23 cellular contexts compared by ENCODE assay signal in genomic region chr16:8522757-8523156, GRCh38.
"Had no signal": no experiment of that assay in that cellular context is flagged by ENCODE, and none has a peak within 500 bp of the region (broad histone marks: within the 10 kb centered on the region; RNA-seq: fewer than 3 reads in every experiment).

No MANE protein-coding gene starts in this region.

- H3K27ac Mint-ChIP-seq: immature natural killer cell; mesothelial cell of epicardium; naive B cell; natural killer cell; progenitor cell of endocrine pancreas; stimulated activated memory B cell treated with anti-CD40 and anti-IgM and Interleukin-4, amounts not matched to agents 10 μg/mL and 1 μg/mL and 100 μg/mL, for 72 hours; stimulated activated naive CD8-positive, alpha-beta T cell treated with anti-CD3 and anti-CD28 coated beads, Interleukin-15, amount 100 ng/mL, for 72 hours; type B pancreatic cell had no signal

- H3K4me3 Mint-ChIP-seq: immature natural killer cell; mesothelial cell of epicardium; naive B cell; natural killer cell; stimulated activated memory B cell treated with anti-CD40 and anti-IgM and Interleukin-4, amounts not matched to agents 10 μg/mL and 1 μg/mL and 100 μg/mL, for 72 hours; stimulated activated naive CD8-positive, alpha-beta T cell treated with anti-CD3 and anti-CD28 coated beads, Interleukin-15, amount 100 ng/mL, for 72 hours; type B pancreatic cell had no signal

- H3K4me1 ChIP-seq: left ventricle myocardium inferior, right atrium auricular region, tibial nerve, uterus had no signal

- H3K36me3 Mint-ChIP-seq: immature natural killer cell; mesothelial cell of epicardium; naive B cell; natural killer cell; stimulated activated memory B cell treated with anti-CD40 and anti-IgM and Interleukin-4, amounts not matched to agents 10 μg/mL and 1 μg/mL and 100 μg/mL, for 72 hours; type B pancreatic cell had no signal

- H3K4me3 ChIP-seq: left ventricle myocardium inferior, lung, ovary, right atrium auricular region, skin epidermis, tibial nerve, uterus had no signal

- H3K9me3 ChIP-seq: left ventricle myocardium inferior, ovary, right atrium auricular region, tibial nerve, uterus had no signal

- H3K36me3 ChIP-seq: left ventricle myocardium inferior, ovary, right atrium auricular region, tibial nerve, uterus had no signal

- H3K27me3 ChIP-seq: ovary, right atrium auricular region, tibial nerve, uterus had no signal

- ATAC-seq: natural killer cell; sciatic nerve; stimulated activated memory B cell treated with anti-CD40 and anti-IgM and Interleukin-4, amounts not matched to agents 10 μg/mL and 1 μg/mL and 100 μg/mL, for 72 hours; stimulated activated naive CD8-positive, alpha-beta T cell treated with anti-CD3 and anti-CD28 coated beads, Interleukin-15, amount 100 ng/mL, for 72 hours had no signal

- H3K9me3 Mint-ChIP-seq: mesothelial cell of epicardium; natural killer cell; stimulated activated memory B cell treated with anti-CD40 and anti-IgM and Interleukin-4, amounts not matched to agents 10 μg/mL and 1 μg/mL and 100 μg/mL, for 72 hours; stimulated activated naive CD8-positive, alpha-beta T cell treated with anti-CD3 and anti-CD28 coated beads, Interleukin-15, amount 100 ng/mL, for 72 hours; type B pancreatic cell had no signal

- DNase-seq: hypothalamus; immature natural killer cell; left ventricle myocardium inferior; mesendoderm; naive B cell; natural killer cell; ovary; stimulated activated CD4-positive, alpha-beta T cell treated with anti-CD3 and anti-CD28 coated beads, Interleukin-12 subunit alpha, Interleukin-12 subunit beta, amount 100 ng/mL, for 4 hours; stimulated activated CD4-positive, alpha-beta T cell treated with anti-CD3 and anti-CD28 coated beads, Interleukin-2, amount 100 ng/mL, for 48 hours; stimulated activated CD8-positive, alpha-beta memory T cell treated with anti-CD3 and anti-CD28 coated beads, Interleukin-4, amount 100 ng/mL, for 48 hours; stimulated activated naive CD4-positive, alpha-beta T cell treated with Interleukin-2 at 50 U/mL for 16 hours; stimulated activated naive CD8-positive, alpha-beta T cell treated with anti-CD3 and anti-CD28 coated beads, Interleukin-15, amount 100 ng/mL, for 72 hours; substantia nigra; uterus had no signal

- H3K27ac ChIP-seq: left ventricle myocardium inferior, ovary, right atrium auricular region, skin epidermis, tibial nerve, uterus had no signal

- H3K4me1 Mint-ChIP-seq: immature natural killer cell; mesothelial cell of epicardium; naive B cell; natural killer cell; stimulated activated memory B cell treated with anti-CD40 and anti-IgM and Interleukin-4, amounts not matched to agents 10 μg/mL and 1 μg/mL and 100 μg/mL, for 72 hours; stimulated activated naive CD8-positive, alpha-beta T cell treated with anti-CD3 and anti-CD28 coated beads, Interleukin-15, amount 100 ng/mL, for 72 hours had no signal
